In the genomic region with DNA sequence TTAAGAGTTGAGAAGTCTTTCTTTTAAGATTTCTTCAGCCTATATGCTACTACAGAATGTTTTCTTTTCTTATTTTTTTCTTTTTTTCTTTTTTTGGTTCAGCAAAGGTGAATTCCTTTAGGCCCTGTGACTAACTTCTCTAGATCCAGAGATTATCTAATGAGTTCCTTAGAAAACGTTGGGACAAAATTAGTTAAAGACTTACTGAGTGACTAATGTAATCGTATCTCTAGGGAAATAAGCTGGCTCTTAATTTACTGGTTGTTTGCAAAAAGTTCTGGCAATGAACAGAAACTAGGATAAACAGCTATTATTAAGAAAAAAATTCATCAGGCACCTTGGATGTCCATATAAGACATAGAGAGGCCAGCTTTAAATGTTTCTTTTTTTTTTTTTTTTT, we compare ENCODE assay signal across 22 cellular contexts. TPM values are rescaled to one million over a fixed set of nuclear protein-coding genes. Genes with fewer than 3 reads are reported as not detected.
"Had no signal": no experiment of that assay in that cellular context is flagged by ENCODE, and none has a peak within 500 bp of the region (broad histone marks: within the 10 kb centered on the region; RNA-seq: fewer than 3 reads in every experiment).

No MANE protein-coding gene starts in this region.

- H3K27me3 ChIP-seq: foreskin keratinocyte, heart right ventricle, SJSA1 had no signal

- H3K9me3 ChIP-seq: SJSA1 had no signal

- ATAC-seq: activated CD4-positive, alpha-beta T cell treated with anti-CD3 and anti-CD28 coated beads for 36 hours; activated naive CD8-positive, alpha-beta T cell treated with anti-CD3 and anti-CD28 coated beads, Interleukin-2, amount 50 U/mL, for 24 hours; foreskin keratinocyte; T-cell had no signal

- H3K36me3 ChIP-seq: heart right ventricle, SJSA1 had no signal

- FAIRE-seq: keratinocyte had no signal

- DNase-seq: activated CD4-positive, alpha-beta memory T cell treated with anti-CD3 and anti-CD28 coated beads, Interleukin-2, amount 10 ng/mL, durations not matched to agents 7 days and 5 days; activated CD4-positive, alpha-beta T cell treated with anti-CD3 and anti-CD28 coated beads for 36 hours; activated CD8-positive, alpha-beta memory T cell treated with anti-CD3 and anti-CD28 coated beads, Interleukin-2, amount 50 U/mL, for 48 hours; activated naive CD4-positive, alpha-beta T cell treated with Interleukin-2 at 50 U/mL for 16 hours; activated naive CD8-positive, alpha-beta T cell treated with anti-CD3 and anti-CD28 coated beads, Interleukin-2, amount 50 U/mL, for 24 hours; cortex of kidney; effector memory CD4-positive, alpha-beta T cell; foreskin keratinocyte; heart right ventricle; naive B cell; posterior cingulate gyrus; right cardiac atrium; stimulated activated CD4-positive, alpha-beta T cell treated with anti-CD3 and anti-CD28 coated beads, Interleukin-2, amount 100 ng/mL, for 24 hours; stimulated activated naive CD4-positive, alpha-beta T cell; T-cell; T1000 had no signal

- H3K4me3 ChIP-seq: heart right ventricle, SJSA1 had no signal

- H3K4me1 Mint-ChIP-seq: activated CD4-positive, alpha-beta memory T cell treated with anti-CD3 and anti-CD28 coated beads, Interleukin-2, amount 10 ng/mL, durations not matched to agents 7 days and 5 days; activated CD4-positive, alpha-beta T cell treated with anti-CD3 and anti-CD28 coated beads for 36 hours; activated naive CD8-positive, alpha-beta T cell treated with anti-CD3 and anti-CD28 coated beads, Interleukin-2, amount 50 U/mL, for 24 hours; central memory CD8-positive, alpha-beta T cell; naive B cell; T-cell had no signal

- H3K36me3 Mint-ChIP-seq: naive B cell, T-cell had no signal

- H3K9me3 Mint-ChIP-seq: activated CD4-positive, alpha-beta memory T cell treated with anti-CD3 and anti-CD28 coated beads, Interleukin-2, amount 10 ng/mL, durations not matched to agents 7 days and 5 days; activated naive CD8-positive, alpha-beta T cell treated with anti-CD3 and anti-CD28 coated beads, Interleukin-2, amount 50 U/mL, for 24 hours; activated T-helper 1 cell treated with anti-CD3 and anti-CD28 coated beads, Interleukin-12 subunit alpha, Interleukin-12 subunit beta, Interleukin-2, Interleukin-4 antibody, amounts not matched to agents 30 ng/mL and 10 ng/mL and 1 ng/mL, durations not matched to agents 14 hours and 24 hours and 36 hours; central memory CD8-positive, alpha-beta T cell had no signal

- H3K4me3 Mint-ChIP-seq: activated CD4-positive, alpha-beta memory T cell treated with anti-CD3 and anti-CD28 coated beads, Interleukin-2, amount 10 ng/mL, durations not matched to agents 7 days and 5 days; activated CD4-positive, alpha-beta T cell treated with anti-CD3 and anti-CD28 coated beads for 36 hours; activated naive CD8-positive, alpha-beta T cell treated with anti-CD3 and anti-CD28 coated beads, Interleukin-2, amount 50 U/mL, for 24 hours; activated T-helper 1 cell treated with anti-CD3 and anti-CD28 coated beads, Interleukin-12 subunit alpha, Interleukin-12 subunit beta, Interleukin-2, Interleukin-4 antibody, amounts not matched to agents 30 ng/mL and 10 ng/mL and 1 ng/mL, durations not matched to agents 14 hours and 24 hours and 36 hours; central memory CD8-positive, alpha-beta T cell; naive B cell; T-cell had no signal

- H3K27ac Mint-ChIP-seq: activated CD4-positive, alpha-beta memory T cell treated with anti-CD3 and anti-CD28 coated beads, Interleukin-2, amount 10 ng/mL, durations not matched to agents 7 days and 5 days; activated CD4-positive, alpha-beta T cell treated with anti-CD3 and anti-CD28 coated beads for 36 hours; activated naive CD8-positive, alpha-beta T cell treated with anti-CD3 and anti-CD28 coated beads, Interleukin-2, amount 50 U/mL, for 24 hours; activated T-helper 1 cell treated with anti-CD3 and anti-CD28 coated beads, Interleukin-12 subunit alpha, Interleukin-12 subunit beta, Interleukin-2, Interleukin-4 antibody, amounts not matched to agents 30 ng/mL and 10 ng/mL and 1 ng/mL, durations not matched to agents 14 hours and 24 hours and 36 hours; naive B cell; T-cell had no signal

- H3K27me3 Mint-ChIP-seq: activated CD4-positive, alpha-beta memory T cell treated with anti-CD3 and anti-CD28 coated beads, Interleukin-2, amount 10 ng/mL, durations not matched to agents 7 days and 5 days; central memory CD8-positive, alpha-beta T cell had no signal

- H3K27ac ChIP-seq: epithelial cell of prostate, foreskin keratinocyte had no signal

- H3K4me1 ChIP-seq: foreskin keratinocyte had no signal

RNA-seq across cellular contexts. Expression of a gene that starts 30.7 kb away (rescaled TPM):
- total RNA-seq: activated CD4-positive, alpha-beta memory T cell treated with anti-CD3 and anti-CD28 coated beads, Interleukin-2, amount 10 ng/mL, durations not matched to agents 7 days and 5 days; activated CD4-positive, alpha-beta T cell treated with anti-CD3 and anti-CD28 coated beads for 36 hours; activated T-helper 1 cell treated with anti-CD3 and anti-CD28 coated beads, Interleukin-12 subunit alpha, Interleukin-12 subunit beta, Interleukin-2, Interleukin-4 antibody, amounts not matched to agents 30 ng/mL and 10 ng/mL and 1 ng/mL, durations not matched to agents 14 hours and 24 hours and 36 hours; foreskin keratinocyte; heart right ventricle; lower leg skin; right cardiac atrium; SJSA1; T-cell had no signal
- polyA plus RNA-seq: foreskin keratinocyte, heart right ventricle, keratinocyte, right cardiac atrium had no signal
